ENCODE assay signal across 30 cellular contexts in the genomic region with DNA sequence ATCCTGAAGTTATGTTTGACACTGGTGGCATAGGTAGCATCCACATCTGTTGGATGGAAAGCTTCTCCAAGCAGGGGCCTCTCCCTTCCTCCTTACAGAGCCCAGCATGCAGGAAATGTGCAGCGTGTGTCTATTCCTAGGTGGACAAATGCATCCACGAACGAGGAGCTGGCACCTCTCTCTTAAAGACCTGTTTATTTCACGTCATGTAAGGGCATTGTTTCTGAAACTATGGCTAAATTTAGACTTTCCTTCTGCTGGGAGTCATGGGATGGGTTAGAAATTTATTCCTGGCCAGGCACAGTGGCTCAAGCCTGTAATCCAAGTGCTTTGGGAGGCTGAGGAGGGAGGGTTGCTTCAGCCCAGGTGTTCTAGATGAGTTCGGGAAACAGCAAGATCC.
A peak's percentile ranks its signal among the peaks of the same experiment; 100 is the strongest.
DNase-seq lines count a peak whose midpoint lies in the region; ATAC-seq, FAIRE-seq and TF ChIP-seq lines count a peak whose summit lies in the region.
"Had no signal": no experiment of that assay in that cellular context is flagged by ENCODE, and none has a peak within 500 bp of the region (broad histone marks: within the 10 kb centered on the region; RNA-seq: fewer than 3 reads in every experiment).

No MANE protein-coding gene starts in this region.

- no peak for ATAC-seq in HG02642 (IDR thresholded peaks at IDR 0.05; ENCODE audit: poor library complexity, unreplicated experiment)
- ATAC-seq: left lobe of liver had no signal

- TF ChIP-seq CTCF in esophagus squamous epithelium (IDR thresholded peaks at IDR 0.05) (no peak), mesothelial cell of epicardium (IDR thresholded peaks at IDR 0.05; ENCODE audit: unreplicated experiment) (no peak)

- FAIRE-seq in urothelium cell line (lab: Jason Lieb, UNC), result peak; percentile 35

- no peaks in the 10 kb centered on the region for H3K27me3 Mint-ChIP-seq in mesothelial cell of epicardium (ENCODE audit: low read depth)
- H3K27me3 Mint-ChIP-seq: activated naive CD4-positive, alpha-beta T cell treated with anti-CD3 and anti-CD28 coated beads, Interleukin-2, amount 50 U/mL, for 24 hours; IgD-negative memory B cell; naive B cell; stimulated activated naive CD8-positive, alpha-beta T cell treated with anti-CD3 and anti-CD28 coated beads, Interleukin-15, Interleukin-2, amounts not matched to agents 100 ng/mL and 50 ng/mL, for 24 hours had no signal

- intact Hi-C loops in esophagus squamous epithelium (cut with DNase I), result loop anchor here (10.0 kb wide), 1 partner anchor 108 kb away; no protein-coding TSS in a partner anchor

- H3K4me1 ChIP-seq in esophagus squamous epithelium, result peaks cover 11 to 52% (median 30%) of the 10 kb centered on the region in 3 donors
- H3K4me1 ChIP-seq in rectal smooth muscle tissue (ENCODE audit: control insufficient read depth, insufficient read depth, low read length), result peaks cover 41% of the 10 kb centered on the region

- DNase-seq in esophagus squamous epithelium (lab: John Stamatoyannopoulos, UW) (no peak), mesothelial cell of epicardium (ENCODE audit: low spot score in 2 of 2, unreplicated experiment in 2 of 2) (no peak), urothelium cell line (ENCODE audit: low spot score) (no peak), NCI-H82 treated with DMSO at 0.1 percent for 48 hours (lab: John Stamatoyannopoulos, UW; ENCODE audit: unreplicated experiment) (no peak), GDM1 (lab: John Stamatoyannopoulos, UW) (no peak)
- DNase-seq: activated CD4-positive, alpha-beta T cell treated with anti-CD3 and anti-CD28 coated beads, Interleukin-2, amount 10 ng/mL, durations not matched to agents 7 days and 5 days; amniotic stem cell; brain microvascular endothelial cell; dorsolateral prefrontal cortex; HCEC 1CT; MV-4-11; naive B cell; NCI-H1436; NCI-H345; NCI-H69; occipital lobe; retina; SHP77 treated with DMSO at 0.1 percent for 48 hours; stimulated activated CD4-positive, alpha-beta T cell treated with anti-CD3 and anti-CD28 coated beads, Interleukin-1b, Interleukin-23, amount 100 ng/mL, for 48 hours; stimulated activated CD8-positive, alpha-beta memory T cell treated with anti-CD3 and anti-CD28 coated beads, Interleukin-4, amount 100 ng/mL, for 48 hours; SW 1271; trophoblast cell; WERI-Rb-1 had no signal

- peaks cover 46% of the 10 kb centered on the region for H3K4me1 Mint-ChIP-seq in mesothelial cell of epicardium
- H3K4me1 Mint-ChIP-seq: activated CD4-positive, alpha-beta T cell treated with anti-CD3 and anti-CD28 coated beads, Interleukin-2, amount 10 ng/mL, durations not matched to agents 7 days and 5 days; activated naive CD4-positive, alpha-beta T cell treated with anti-CD3 and anti-CD28 coated beads, Interleukin-2, amount 50 U/mL, for 24 hours; IgD-negative memory B cell; naive B cell had no signal

- H3K36me3 ChIP-seq in esophagus squamous epithelium (no peaks in the 10 kb centered on the region), rectal smooth muscle tissue (ENCODE audit: control insufficient read depth, insufficient read depth, low read length) (no peaks in the 10 kb centered on the region)
- H3K36me3 ChIP-seq: BLaER1, brain microvascular endothelial cell, WERI-Rb-1 had no signal

- no peak for TF ChIP-seq POLR2A in esophagus squamous epithelium (IDR thresholded peaks at IDR 0.05)

- H3K27ac Mint-ChIP-seq in mesothelial cell of epicardium, result peak overlapping the region; percentile 31
- H3K27ac Mint-ChIP-seq: activated CD4-positive, alpha-beta T cell treated with anti-CD3 and anti-CD28 coated beads, Interleukin-2, amount 10 ng/mL, durations not matched to agents 7 days and 5 days; activated naive CD4-positive, alpha-beta T cell treated with anti-CD3 and anti-CD28 coated beads, Interleukin-2, amount 50 U/mL, for 24 hours; IgD-negative memory B cell; naive B cell; stimulated activated naive CD8-positive, alpha-beta T cell treated with anti-CD3 and anti-CD28 coated beads, Interleukin-15, Interleukin-2, amounts not matched to agents 100 ng/mL and 50 ng/mL, for 24 hours had no signal

- peaks cover 6% of the 10 kb centered on the region for H3K36me3 Mint-ChIP-seq in mesothelial cell of epicardium
- H3K36me3 Mint-ChIP-seq: activated naive CD4-positive, alpha-beta T cell treated with anti-CD3 and anti-CD28 coated beads, Interleukin-2, amount 50 U/mL, for 24 hours; IgD-negative memory B cell; naive B cell had no signal

- peaks cover 11% of the 10 kb centered on the region for H3K9me3 Mint-ChIP-seq in mesothelial cell of epicardium
- H3K9me3 Mint-ChIP-seq: activated CD4-positive, alpha-beta T cell treated with anti-CD3 and anti-CD28 coated beads, Interleukin-2, amount 10 ng/mL, durations not matched to agents 7 days and 5 days; activated naive CD4-positive, alpha-beta T cell treated with anti-CD3 and anti-CD28 coated beads, Interleukin-2, amount 50 U/mL, for 24 hours had no signal

- H3K27me3 ChIP-seq in esophagus squamous epithelium (no peaks in the 10 kb centered on the region), rectal smooth muscle tissue (ENCODE audit: control insufficient read depth, insufficient read depth, low read length) (no peaks in the 10 kb centered on the region)
- H3K27me3 ChIP-seq: BLaER1, brain microvascular endothelial cell had no signal

- peaks cover 0 to 7% (median 5%) of the 10 kb centered on the region in 3 donors for H3K9me3 ChIP-seq in esophagus squamous epithelium

- no peak overlapping the region for H3K4me3 ChIP-seq in esophagus squamous epithelium
- H3K4me3 ChIP-seq in rectal smooth muscle tissue (ENCODE audit: low read length), result peak overlapping the region; percentile 28
- H3K4me3 ChIP-seq: BLaER1, dorsolateral prefrontal cortex had no signal

- H3K27ac ChIP-seq in esophagus squamous epithelium, result peak overlapping the region in 3 of 4 donors; percentile 92 to 94 (median 93)
- peak overlapping the region; percentile 99 for H3K27ac ChIP-seq in rectal smooth muscle tissue (ENCODE audit: low read depth, low read length)
- H3K27ac ChIP-seq: BLaER1, brain microvascular endothelial cell, dorsolateral prefrontal cortex, WERI-Rb-1 had no signal

- H3K4me3 Mint-ChIP-seq in mesothelial cell of epicardium, result no peak overlapping the region
- H3K4me3 Mint-ChIP-seq: activated CD4-positive, alpha-beta T cell treated with anti-CD3 and anti-CD28 coated beads, Interleukin-2, amount 10 ng/mL, durations not matched to agents 7 days and 5 days; activated naive CD4-positive, alpha-beta T cell treated with anti-CD3 and anti-CD28 coated beads, Interleukin-2, amount 50 U/mL, for 24 hours; IgD-negative memory B cell; naive B cell; stimulated activated naive CD8-positive, alpha-beta T cell treated with anti-CD3 and anti-CD28 coated beads, Interleukin-15, Interleukin-2, amounts not matched to agents 100 ng/mL and 50 ng/mL, for 24 hours had no signal

- WGBS in esophagus squamous epithelium, 2 donors, result 71 to 72% methylated on average over 5 of the region's 5 CpGs

- H3K9ac ChIP-seq in rectal smooth muscle tissue (ENCODE audit: low read length), result no peak overlapping the region
- H3K9ac ChIP-seq: BLaER1 had no signal
